In the genomic region with DNA sequence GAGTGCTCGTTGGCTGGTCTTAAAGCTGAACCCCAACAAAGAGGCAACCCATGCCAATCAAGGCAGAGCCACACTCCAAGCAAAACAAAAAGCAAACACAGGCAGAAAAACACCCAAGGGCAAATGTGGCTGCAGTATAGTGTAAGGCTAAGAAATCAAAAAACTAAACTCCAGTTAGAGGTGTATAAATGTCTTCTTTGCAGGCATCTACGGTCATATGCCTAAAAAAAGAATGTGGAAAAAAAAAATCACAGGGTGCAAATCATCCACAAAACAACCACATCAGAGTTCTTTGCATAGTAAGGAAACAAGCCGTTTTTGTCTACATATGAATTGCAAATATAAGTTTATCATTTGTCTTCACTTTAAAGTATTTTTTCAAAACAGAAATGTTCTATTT, we compare ENCODE assay signal across 24 cellular contexts. TPM values are rescaled to one million over a fixed set of nuclear protein-coding genes. Genes with fewer than 3 reads are reported as not detected.
DNase-seq lines count a peak whose midpoint lies in the region; ATAC-seq and TF ChIP-seq lines count a peak whose summit lies in the region.
"Had no signal": no experiment of that assay in that cellular context is flagged by ENCODE, and none has a peak within 500 bp of the region (broad histone marks: within the 10 kb centered on the region; RNA-seq: fewer than 3 reads in every experiment).

No MANE protein-coding gene starts in this region.

- no peak for TF ChIP-seq CTCF in activated CD8-positive, alpha-beta T cell treated with anti-CD3 and anti-CD28 coated beads for 36 hours (IDR thresholded peaks at IDR 0.05)
- TF ChIP-seq CTCF in CD8-positive, alpha-beta T cell (IDR thresholded peaks at IDR 0.05): no peak

- H3K4me1 Mint-ChIP-seq in activated CD8-positive, alpha-beta T cell treated with anti-CD3 and anti-CD28 coated beads, Interleukin-2, amount 10 ng/mL, durations not matched to agents 7 days and 5 days (ENCODE audit: low read depth): peaks cover 14% of the 10 kb centered on the region
- H3K4me1 Mint-ChIP-seq in activated CD8-positive, alpha-beta T cell treated with anti-CD3 and anti-CD28 coated beads for 36 hours (ENCODE audit: low read depth): peaks cover 16% of the 10 kb centered on the region
- peaks cover 20% of the 10 kb centered on the region for H3K4me1 Mint-ChIP-seq in CD8-positive, alpha-beta T cell (ENCODE audit: low read depth)
- H3K4me1 Mint-ChIP-seq in T-helper 17 cell: peaks cover 6% of the 10 kb centered on the region

- no peaks in the 10 kb centered on the region for H3K27me3 ChIP-seq in CD8-positive, alpha-beta T cell (ENCODE audit: insufficient read depth, low read length)

- POLR2A ChIA-PET in activated CD8-positive, alpha-beta T cell treated with anti-CD3 and anti-CD28 coated beads, Interleukin-2, amount 10 ng/mL, durations not matched to agents 7 days and 5 days (lab: Charles Lee): no interaction called here
- POLR2A ChIA-PET in activated CD8-positive, alpha-beta T cell treated with anti-CD3 and anti-CD28 coated beads for 36 hours (lab: Charles Lee): interaction anchor here (1.5 kb wide), 1 partner anchor 27 kb away, joined by 3 read pairs; the partner anchor contains the start of gene ARFGAP3
- POLR2A ChIA-PET in CD8-positive, alpha-beta T cell (lab: Charles Lee): no interaction called here
- POLR2A ChIA-PET in HEK293T (lab: Yijun Ruan, JAX): no interaction called here

- H3K27ac Mint-ChIP-seq in activated CD8-positive, alpha-beta T cell treated with anti-CD3 and anti-CD28 coated beads, Interleukin-2, amount 10 ng/mL, durations not matched to agents 7 days and 5 days: peak overlapping the region; percentile 37
- no peak overlapping the region for H3K27ac Mint-ChIP-seq in activated CD8-positive, alpha-beta T cell treated with anti-CD3 and anti-CD28 coated beads for 36 hours
- peak overlapping the region; percentile 50 for H3K27ac Mint-ChIP-seq in CD8-positive, alpha-beta T cell
- H3K27ac Mint-ChIP-seq in T-helper 17 cell: no peak overlapping the region

- H3K27me3 Mint-ChIP-seq in activated CD8-positive, alpha-beta T cell treated with anti-CD3 and anti-CD28 coated beads, Interleukin-2, amount 10 ng/mL, durations not matched to agents 7 days and 5 days (ENCODE audit: low read depth): no peaks in the 10 kb centered on the region
- no peaks in the 10 kb centered on the region for H3K27me3 Mint-ChIP-seq in activated CD8-positive, alpha-beta T cell treated with anti-CD3 and anti-CD28 coated beads for 36 hours
- no peaks in the 10 kb centered on the region for H3K27me3 Mint-ChIP-seq in CD8-positive, alpha-beta T cell (ENCODE audit: low read depth)
- H3K27me3 Mint-ChIP-seq in T-helper 17 cell: no peaks in the 10 kb centered on the region

- no peak overlapping the region for H3K4me3 Mint-ChIP-seq in activated CD8-positive, alpha-beta T cell treated with anti-CD3 and anti-CD28 coated beads, Interleukin-2, amount 10 ng/mL, durations not matched to agents 7 days and 5 days
- no peak overlapping the region for H3K4me3 Mint-ChIP-seq in activated CD8-positive, alpha-beta T cell treated with anti-CD3 and anti-CD28 coated beads for 36 hours
- H3K4me3 Mint-ChIP-seq in CD8-positive, alpha-beta T cell: peak overlapping the region; percentile 41
- H3K4me3 Mint-ChIP-seq in T-helper 17 cell: peak overlapping the region; percentile 12

- H3K4me3 ChIP-seq in CD8-positive, alpha-beta T cell (ENCODE audit: low read depth, low read length): no peak overlapping the region
- H3K4me3 ChIP-seq: GM23248, HAP-1, PC-9 had no signal

- no peak for ATAC-seq in activated CD8-positive, alpha-beta T cell treated with anti-CD3 and anti-CD28 coated beads, Interleukin-2, amount 10 ng/mL, durations not matched to agents 7 days and 5 days
- ATAC-seq in activated CD8-positive, alpha-beta T cell treated with anti-CD3 and anti-CD28 coated beads for 36 hours: no peak
- no peak for ATAC-seq in CD8-positive, alpha-beta T cell
- no peak for ATAC-seq in T-helper 17 cell
- no peak for ATAC-seq in left lobe of liver
- no peak for ATAC-seq in GM21786 (IDR thresholded peaks at IDR 0.05; ENCODE audit: unreplicated experiment)
- ATAC-seq: HepG2 had no signal

- intact Hi-C loops in activated CD8-positive, alpha-beta T cell treated with anti-CD3 and anti-CD28 coated beads for 36 hours (cut with micrococcal nuclease): no loop called here
- intact Hi-C loops in CD8-positive, alpha-beta T cell (cut with DNase I, micrococcal nuclease): loop anchor here in 1 of 2 experiments (2.0 kb wide), 1 partner anchor 49 kb away; no protein-coding TSS in a partner anchor

- DNase-seq in activated CD8-positive, alpha-beta T cell treated with anti-CD3 and anti-CD28 coated beads, Interleukin-2, amount 10 ng/mL, durations not matched to agents 7 days and 5 days: no peak
- DNase-seq in activated CD8-positive, alpha-beta T cell treated with anti-CD3 and anti-CD28 coated beads for 36 hours: no peak
- no peak for DNase-seq in CD8-positive, alpha-beta T cell
- no peak for DNase-seq in T-helper 17 cell
- peak; percentile 4 for DNase-seq in left lobe of liver (ENCODE audit: low spot score)
- DNase-seq in NCI-H2081 treated with DMSO at 0.1 percent for 48 hours (lab: John Stamatoyannopoulos, UW): no peak
- no peak for DNase-seq in HEK293T (ENCODE audit: extremely low spot score)
- DNase-seq: 8988T, C1 segment of cervical spinal cord, GM23248, KG1, NCI-H1092 treated with DMSO at 0.1 percent for 48 hours, NCI-H1436 treated with DMSO at 0.1 percent for 48 hours, NCI-H1930, NCI-H226, NCI-H510A treated with DMSO at 0.1 percent for 48 hours, NCI-H748 treated with DMSO at 0.1 percent for 48 hours, PC-9, SIG-M5 had no signal

- H3K36me3 Mint-ChIP-seq in activated CD8-positive, alpha-beta T cell treated with anti-CD3 and anti-CD28 coated beads, Interleukin-2, amount 10 ng/mL, durations not matched to agents 7 days and 5 days (ENCODE audit: low read depth): peaks cover 27% of the 10 kb centered on the region
- peaks cover 21% of the 10 kb centered on the region for H3K36me3 Mint-ChIP-seq in activated CD8-positive, alpha-beta T cell treated with anti-CD3 and anti-CD28 coated beads for 36 hours (ENCODE audit: low read depth)
- peaks cover 67% of the 10 kb centered on the region for H3K36me3 Mint-ChIP-seq in CD8-positive, alpha-beta T cell
- H3K36me3 Mint-ChIP-seq in T-helper 17 cell (ENCODE audit: low read depth): peaks cover under 1% of the 10 kb centered on the region

- no peak overlapping the region for H3K27ac ChIP-seq in CD8-positive, alpha-beta T cell (ENCODE audit: low read depth, low read length)
- H3K27ac ChIP-seq: GM23248, HL-60, PC-9, RWPE1 had no signal

- H3K9me3 Mint-ChIP-seq in activated CD8-positive, alpha-beta T cell treated with anti-CD3 and anti-CD28 coated beads, Interleukin-2, amount 10 ng/mL, durations not matched to agents 7 days and 5 days (ENCODE audit: insufficient read depth): no peaks in the 10 kb centered on the region
- no peaks in the 10 kb centered on the region for H3K9me3 Mint-ChIP-seq in activated CD8-positive, alpha-beta T cell treated with anti-CD3 and anti-CD28 coated beads for 36 hours
- H3K9me3 Mint-ChIP-seq in CD8-positive, alpha-beta T cell: no peaks in the 10 kb centered on the region

- H3K4me1 ChIP-seq in CD8-positive, alpha-beta T cell (ENCODE audit: insufficient read depth, low read length): peaks cover 8% of the 10 kb centered on the region

- peaks cover 12% of the 10 kb centered on the region for H3K36me3 ChIP-seq in CD8-positive, alpha-beta T cell (ENCODE audit: insufficient read depth, low read length)

- no peaks in the 10 kb centered on the region for H3K9me3 ChIP-seq in CD8-positive, alpha-beta T cell (ENCODE audit: low read length)
- H3K9me3 ChIP-seq in T-helper 17 cell (ENCODE audit: control insufficient read depth, low read length, poor library complexity, severe bottlenecking): no peaks in the 10 kb centered on the region
- H3K9me3 ChIP-seq: HAP-1 had no signal

- CTCF ChIA-PET in activated CD8-positive, alpha-beta T cell treated with anti-CD3 and anti-CD28 coated beads, Interleukin-2, amount 10 ng/mL, durations not matched to agents 7 days and 5 days (lab: Charles Lee): interaction anchor here (0.8 kb wide), 1 partner anchor 38 kb away, joined by 3 read pairs; no protein-coding TSS in a partner anchor
- CTCF ChIA-PET in activated CD8-positive, alpha-beta T cell treated with anti-CD3 and anti-CD28 coated beads for 36 hours (lab: Charles Lee): no interaction called here
- CTCF ChIA-PET in CD8-positive, alpha-beta T cell (lab: Charles Lee): no interaction called here
- CTCF ChIA-PET in HEK293T (lab: Yijun Ruan, JAX): no interaction called here

TF ChIP-seq in HEK293T, 16 proteins besides CTCF, POLR2A, EP300 and RAD21:
- TF ChIP-seq SP1 (IDR thresholded peaks at IDR 0.05) (no peak), L3MBTL2 (conservative IDR thresholded peaks at IDR 0.05) (no peak), ZNF384 (IDR thresholded peaks at IDR 0.05) (no peak), FOXA1 (IDR thresholded peaks at IDR 0.05) (no peak), HDGF (IDR thresholded peaks at IDR 0.05; ENCODE audit: borderline replicate concordance) (no peak), ARNT (IDR thresholded peaks at IDR 0.05) (no peak), FOXK2 (IDR thresholded peaks at IDR 0.05) (no peak), NFRKB (IDR thresholded peaks at IDR 0.05) (no peak), LEF1 (IDR thresholded peaks at IDR 0.05; ENCODE audit: borderline replicate concordance) (no peak), FOXM1 (IDR thresholded peaks at IDR 0.05; ENCODE audit: borderline replicate concordance) (no peak), ELF4 (IDR thresholded peaks at IDR 0.05) (no peak), SUZ12 (IDR thresholded peaks at IDR 0.05) (no peak), TARDBP (IDR thresholded peaks at IDR 0.05) (no peak)
- TF ChIP-seq, protein P1, sequence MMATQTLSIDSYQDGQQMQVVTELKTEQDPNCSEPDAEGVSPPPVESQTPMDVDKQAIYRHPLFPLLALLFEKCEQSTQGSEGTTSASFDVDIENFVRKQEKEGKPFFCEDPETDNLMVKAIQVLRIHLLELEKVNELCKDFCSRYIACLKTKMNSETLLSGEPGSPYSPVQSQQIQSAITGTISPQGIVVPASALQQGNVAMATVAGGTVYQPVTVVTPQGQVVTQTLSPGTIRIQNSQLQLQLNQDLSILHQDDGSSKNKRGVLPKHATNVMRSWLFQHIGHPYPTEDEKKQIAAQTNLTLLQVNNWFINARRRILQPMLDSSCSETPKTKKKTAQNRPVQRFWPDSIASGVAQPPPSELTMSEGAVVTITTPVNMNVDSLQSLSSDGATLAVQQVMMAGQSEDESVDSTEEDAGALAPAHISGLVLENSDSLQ (IDR thresholded peaks at IDR 0.05): no peak

RNA-seq across cellular contexts. Expression of gene ARFGAP3, which starts 27.8 kb away (rescaled TPM):
- 10 to 100 TPM; 35.8 to 36.7 TPM for total RNA-seq in activated CD8-positive, alpha-beta T cell treated with anti-CD3 and anti-CD28 coated beads, Interleukin-2, amount 10 ng/mL, durations not matched to agents 7 days and 5 days
- 10 to 100 TPM; 27.1 to 27.2 TPM for total RNA-seq in activated CD8-positive, alpha-beta T cell treated with anti-CD3 and anti-CD28 coated beads for 36 hours
- 10 to 100 TPM; 25.4 TPM for total RNA-seq in CD8-positive, alpha-beta T cell
- 10 to 100 TPM; 32.1 to 39.7 TPM for total RNA-seq in T-helper 17 cell
- total RNA-seq in left lobe of liver: 20.2 TPM

Comparison
In these comparisons a context has a peak if more than half of its experiments do, and no peak if none do; other contexts are left out.
1. H3K27ac Mint-ChIP-seq: peak in activated CD8-positive, alpha-beta T cell treated with anti-CD3 and anti-CD28 coated beads, Interleukin-2, amount 10 ng/mL, durations not matched to agents 7 days and 5 days (single experiment) and CD8-positive, alpha-beta T cell (single experiment); none in activated CD8-positive, alpha-beta T cell treated with anti-CD3 and anti-CD28 coated beads for 36 hours (single experiment) and T-helper 17 cell (single experiment).
2. H3K4me3 Mint-ChIP-seq: peak in CD8-positive, alpha-beta T cell (single experiment) and T-helper 17 cell (single experiment); none in activated CD8-positive, alpha-beta T cell treated with anti-CD3 and anti-CD28 coated beads, Interleukin-2, amount 10 ng/mL, durations not matched to agents 7 days and 5 days (single experiment) and activated CD8-positive, alpha-beta T cell treated with anti-CD3 and anti-CD28 coated beads for 36 hours (single experiment).